In the genomic region with DNA sequence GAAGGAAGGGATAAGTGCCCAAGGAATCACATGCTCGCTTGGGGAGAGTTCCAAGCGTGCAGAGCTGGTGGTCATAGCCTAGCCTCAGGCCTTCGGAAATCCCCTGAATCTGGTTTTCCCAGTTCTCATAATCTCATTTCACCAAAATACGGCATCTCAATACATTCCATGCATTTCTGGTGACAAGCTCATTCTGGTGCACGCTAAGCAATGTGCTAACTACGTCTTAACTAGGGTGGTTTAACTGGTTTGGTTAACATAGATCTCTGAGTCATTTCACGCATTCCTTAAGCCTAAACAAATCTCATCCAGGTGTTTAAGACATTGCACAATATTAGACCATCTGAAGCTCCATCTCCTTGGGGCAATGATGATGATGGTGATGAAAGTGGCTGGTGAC, we compare ENCODE assay signal across 15 cellular contexts.
DNase-seq lines count a peak whose midpoint lies in the region; ATAC-seq and TF ChIP-seq lines count a peak whose summit lies in the region.
"Had no signal": no experiment of that assay in that cellular context is flagged by ENCODE, and none has a peak within 500 bp of the region (broad histone marks: within the 10 kb centered on the region; RNA-seq: fewer than 3 reads in every experiment).

No MANE protein-coding gene starts in this region.

- H3K18ac ChIP-seq in trophoblast cell (ENCODE audit: low read length) = no peak overlapping the region

- H3K36me3 ChIP-seq in PC-9 (ENCODE audit: low read depth) = no peaks in the 10 kb centered on the region
- H3K36me3 ChIP-seq in trophoblast cell (ENCODE audit: control insufficient read depth in 1 of 2, insufficient read depth in 2 of 2, low read length in 2 of 2) = no peaks in the 10 kb centered on the region
- no peaks in the 10 kb centered on the region for H3K36me3 ChIP-seq in stomach
- H3K36me3 ChIP-seq: HAP-1, spleen had no signal

- H3K9me3 ChIP-seq in PC-9 (ENCODE audit: insufficient read depth, low read depth) = no peaks in the 10 kb centered on the region
- no peaks in the 10 kb centered on the region for H3K9me3 ChIP-seq in trophoblast cell (ENCODE audit: insufficient read depth, low read depth, low read length)
- H3K9me3 ChIP-seq in stomach = no peaks in the 10 kb centered on the region
- H3K9me3 ChIP-seq: HAP-1, spleen had no signal

- no peak for TF ChIP-seq POLR2A in stomach (IDR thresholded peaks at IDR 0.05)

- no peak overlapping the region for H4K8ac ChIP-seq in trophoblast cell (ENCODE audit: low read depth, low read length)

- H3K4me1 ChIP-seq in PC-9 (replicated peaks; ENCODE audit: insufficient read depth) (peaks cover 73% of the 10 kb centered on the region), trophoblast cell (ENCODE audit: control insufficient read depth in 1 of 2, insufficient read depth in 2 of 2, low read length in 2 of 2) (peaks cover 16 to 22% of the 10 kb centered on the region in 2 experiments), stomach (peaks cover 0 to 20% (median 7%) of the 10 kb centered on the region in 4 donors)
- H3K4me1 ChIP-seq: HAP-1 had no signal

- CTCF ChIA-PET in PC-9 (lab: Charles Lee) = interaction anchor here (0.7 to 2.0 kb wide), 6 partner anchors 10 to 612 kb away, joined by 3 to 14 read pairs (median 6); a partner anchor contains a TSS

- no peak overlapping the region for H2BK120ac ChIP-seq in trophoblast cell (ENCODE audit: insufficient read depth, low read length, poor library complexity)

- no peaks in the 10 kb centered on the region for H3K9me2 ChIP-seq in PC-9 (ENCODE audit: insufficient read depth)

- H2AK5ac ChIP-seq in trophoblast cell (ENCODE audit: low read length) = no peak overlapping the region

- peak overlapping the region; percentile 80 for H2BK5ac ChIP-seq in trophoblast cell (ENCODE audit: low read depth, low read length, poor library complexity)

- peaks cover 23% of the 10 kb centered on the region for H3K79me1 ChIP-seq in trophoblast cell (ENCODE audit: low read length)

- H4K20me1 ChIP-seq in PC-9 (ENCODE audit: insufficient read depth) = no peaks in the 10 kb centered on the region

- peak overlapping the region; percentile 92 for H3K27ac ChIP-seq in PC-9
- peak overlapping the region; percentile 73 for H3K27ac ChIP-seq in epithelial cell of prostate
- H3K27ac ChIP-seq in trophoblast cell (ENCODE audit: low read depth, low read length) = peak overlapping the region; percentile 89
- H3K27ac ChIP-seq in stomach = no peak overlapping the region
- H3K27ac ChIP-seq: spleen had no signal

- no peak for TF ChIP-seq EP300 in stomach (IDR thresholded peaks at IDR 0.05)

- no CpG with 5 or more reads among the region's 7 CpGs for WGBS in trophoblast cell (ENCODE audit: extremely low coverage, insufficient coverage, insufficient read length)
- WGBS in stomach, 5 donors = 60 to 67% (median 63%) methylated on average over 7 of the region's 7 CpGs

- no peak overlapping the region for H2AFZ ChIP-seq in PC-9
- no peak overlapping the region for H2AFZ ChIP-seq in trophoblast cell (ENCODE audit: insufficient read depth, low read length, poor library complexity)

- no peaks in the 10 kb centered on the region for H3K79me2 ChIP-seq in PC-9 (ENCODE audit: low read depth)
- H3K79me2 ChIP-seq in trophoblast cell (ENCODE audit: control insufficient read depth, insufficient read depth, low read length, poor library complexity) = peaks cover 2% of the 10 kb centered on the region

- no peak for ATAC-seq in GM19035 (IDR thresholded peaks at IDR 0.05; ENCODE audit: unreplicated experiment)

- no peak overlapping the region for H3K9ac ChIP-seq in trophoblast cell (ENCODE audit: low read length)

- H3K4ac ChIP-seq in trophoblast cell (ENCODE audit: low read depth, low read length) = no peak overlapping the region

- BruUV-seq in PC-9 (replicated peaks; lab: Mats Ljungman, UMichigan) = no TSS peak

- no peak overlapping the region for H3K4me3 ChIP-seq in PC-9
- H3K4me3 ChIP-seq in trophoblast cell (ENCODE audit: low read depth, low read length) = no peak overlapping the region
- H3K4me3 ChIP-seq in stomach = no peak overlapping the region
- H3K4me3 ChIP-seq: HAP-1, spleen had no signal

- intact Hi-C loops in PC-9 (cut with micrococcal nuclease; ENCODE audit: unreplicated experiment) (loop anchor here (1.0 to 10.0 kb wide), 6 partner anchors 9 to 1148 kb away; a partner anchor contains a TSS), stomach (cut with DNase I; ENCODE audit: low total_unique reads) (no loop called here)

- peaks cover 56% of the 10 kb centered on the region for H3F3A ChIP-seq in PC-9 (ENCODE audit: insufficient read depth, low read depth)

- POLR2A ChIA-PET in PC-9 (lab: Charles Lee; ENCODE audit: unreplicated experiment) = interaction anchor here (0.5 to 0.7 kb wide), 8 partner anchors 12 to 958 kb away, joined by 3 to 13 read pairs (median 3); a partner anchor contains a TSS

- H3K27me3 ChIP-seq in PC-9 (ENCODE audit: insufficient read depth, low read depth) = no peaks in the 10 kb centered on the region
- no peaks in the 10 kb centered on the region for H3K27me3 ChIP-seq in trophoblast cell (ENCODE audit: insufficient read depth, low read length)
- no peaks in the 10 kb centered on the region for H3K27me3 ChIP-seq in stomach
- H3K27me3 ChIP-seq: spleen had no signal

- no peak overlapping the region for H4K12ac ChIP-seq in trophoblast cell (ENCODE audit: low read depth, low read length)

- TF ChIP-seq CTCF in PC-9 (conservative IDR thresholded peaks at IDR 0.05) = no peak
- no peak for TF ChIP-seq CTCF in stomach (IDR thresholded peaks at IDR 0.05)

- H4K91ac ChIP-seq in trophoblast cell (ENCODE audit: low read depth, low read length) = peak overlapping the region; percentile 8

- no peak overlapping the region for H3K14ac ChIP-seq in trophoblast cell (ENCODE audit: low read length)

- H3K4me2 ChIP-seq in PC-9 = peak overlapping the region; percentile 57
- H3K4me2 ChIP-seq in trophoblast cell (ENCODE audit: low read length) = peak overlapping the region; percentile 8

- H3K23ac ChIP-seq in trophoblast cell (ENCODE audit: low read length) = no peak overlapping the region

- peak overlapping the region; percentile 32 for H2BK12ac ChIP-seq in trophoblast cell (ENCODE audit: low read length)

- DNase-seq in ELR (ENCODE audit: low read depth) (peak; percentile 100), PC-9 (peak; percentile 89 to 100), epithelial cell of prostate (ENCODE audit: low read depth, low spot score) (peak; percentile 96), trophoblast cell (peak; percentile 97 to 100), NCI-H1417 treated with DMSO at 0.1 percent for 48 hours (lab: John Stamatoyannopoulos, UW) (no peak), stomach (no peak), NCI-H446 treated with DMSO at 0.1 percent for 48 hours (lab: John Stamatoyannopoulos, UW) (no peak)
- DNase-seq: activated CD4-positive, alpha-beta T cell treated with anti-CD3 and anti-CD28 coated beads for 4 hours; activated T-cell treated with anti-CD3 and anti-CD28 coated beads, Interleukin-2, amount 50 U/mL, for 1 hour; immature natural killer cell; NCI-H1105 treated with DMSO at 0.1 percent for 48 hours; NCI-H510A; spleen had no signal

Comparison
In these comparisons a context has a peak if more than half of its experiments do, and no peak if none do; other contexts are left out.
1. DNase-seq: peak in ELR (single experiment), PC-9 (2 of 2), epithelial cell of prostate (single experiment) and trophoblast cell (2 of 2); none in NCI-H1417 treated with DMSO at 0.1 percent for 48 hours (single experiment), stomach (single experiment) and NCI-H446 treated with DMSO at 0.1 percent for 48 hours (single experiment).
2. H3K27ac ChIP-seq: peak in PC-9 (single experiment), epithelial cell of prostate (single experiment) and trophoblast cell (single experiment); none in stomach (0 of 5).